Comparison of ENCODE assay signal across 8 cellular contexts in genomic region chrX:123878177-123878576, GRCh38. TPM values are rescaled to one million over a fixed set of nuclear protein-coding genes. Genes with fewer than 3 reads are reported as not detected.
DNase-seq lines count a peak whose midpoint lies in the region; ATAC-seq and TF ChIP-seq lines count a peak whose summit lies in the region.

No MANE protein-coding gene starts in this region.

- H3K4me3 ChIP-seq in HL-60 (replicated peaks; ENCODE audit: insufficient read depth, low read length) (peak overlapping the region; percentile 16), choroid plexus epithelial cell (ENCODE audit: low read depth, low read length) (no peak overlapping the region), uterus (no peak overlapping the region), GM23338 (no peak overlapping the region)

- H3K4me1 Mint-ChIP-seq in GM23338 = no peaks in the 10 kb centered on the region

- H3F3A ChIP-seq in GM23338 (replicated peaks; ENCODE audit: low read depth) = no peaks in the 10 kb centered on the region

- ATAC-seq in GM21447 (IDR thresholded peaks at IDR 0.05; ENCODE audit: unreplicated experiment) = peak; percentile 80
- ATAC-seq in left lobe of liver = no peak
- no peak for ATAC-seq in GM23338

- H3K27ac ChIP-seq in HL-60 (replicated peaks) (peak overlapping the region; percentile 50), uterus (no peak overlapping the region), GM23338 (ENCODE audit: low read depth) (no peak overlapping the region)

- H3K36me3 ChIP-seq in uterus (no peaks in the 10 kb centered on the region), GM23338 (ENCODE audit: insufficient read depth) (no peaks in the 10 kb centered on the region)

- H3K9me3 ChIP-seq in uterus = no peaks in the 10 kb centered on the region

- TF ChIP-seq POLR2A in uterus (IDR thresholded peaks at IDR 0.05) = no peak

- intact Hi-C loops in uterus (cut with DNase I; ENCODE audit: low total_unique reads) = no loop called here

- no peaks in the 10 kb centered on the region for H3K9me2 ChIP-seq in GM23338 (ENCODE audit: insufficient read depth)

- no peaks in the 10 kb centered on the region for H4K20me1 ChIP-seq in GM23338 (replicated peaks; ENCODE audit: insufficient read depth)

- no peak overlapping the region for H3K4me3 Mint-ChIP-seq in GM23338

- DNase-seq in ELR (ENCODE audit: low read depth) (peak; percentile 12), HL-60 (ENCODE audit: low read depth in 1 of 2, low spot score in 1 of 2) (peak in 1 of 2 experiments; percentile 25), choroid plexus epithelial cell (ENCODE audit: low read depth) (peak; percentile 38), NCI-H82 (lab: John Stamatoyannopoulos, UW) (no peak), left lobe of liver (ENCODE audit: low spot score) (no peak), uterus (no peak), GM23338 (ENCODE audit: low spot score) (no peak)

- H3K4me1 ChIP-seq in uterus = no peaks in the 10 kb centered on the region
- H3K4me1 ChIP-seq in GM23338 (ENCODE audit: insufficient read depth) = no peaks in the 10 kb centered on the region

- H3K36me3 Mint-ChIP-seq in GM23338 (ENCODE audit: low read depth) = no peaks in the 10 kb centered on the region

- H3K27me3 ChIP-seq in HL-60 (ENCODE audit: insufficient read depth, poor library complexity, severe bottlenecking) (no peaks in the 10 kb centered on the region), uterus (no peaks in the 10 kb centered on the region), GM23338 (ENCODE audit: insufficient read depth) (no peaks in the 10 kb centered on the region)

- no peaks in the 10 kb centered on the region for H3K9me3 Mint-ChIP-seq in GM23338

- TF ChIP-seq CTCF in HL-60 (IDR thresholded peaks at IDR 0.05; ENCODE audit: insufficient read depth, low read length) (no peak), choroid plexus epithelial cell (conservative IDR thresholded peaks at IDR 0.05; ENCODE audit: low read depth, low read length) (no peak), uterus (IDR thresholded peaks at IDR 0.05) (no peak), GM23338 (conservative IDR thresholded peaks at IDR 0.05; ENCODE audit: low read depth in 2 of 2) (no peak)

- no peak overlapping the region for H3K27ac Mint-ChIP-seq in GM23338

- H3K27me3 Mint-ChIP-seq in GM23338 (ENCODE audit: insufficient read depth, low read depth, poor library complexity) = no peaks in the 10 kb centered on the region

- H2AFZ ChIP-seq in GM23338 = no peak overlapping the region

- no peak overlapping the region for H3K4me2 ChIP-seq in GM23338

- peaks cover 33% of the 10 kb centered on the region for H3K79me2 ChIP-seq in GM23338 (replicated peaks; ENCODE audit: insufficient read depth)

TF ChIP-seq in GM23338, 12 proteins besides CTCF, POLR2A, EP300 and RAD21:
- TF ChIP-seq NANOG (IDR thresholded peaks at IDR 0.05; ENCODE audit: borderline replicate concordance) (no peak), STAT1 (IDR thresholded peaks at IDR 0.05; ENCODE audit: unreplicated experiment) (no peak), ZNF462 (CRISPR knock-in tag; IDR thresholded peaks at IDR 0.05) (no peak), JUNB (IDR thresholded peaks at IDR 0.05; ENCODE audit: unreplicated experiment) (no peak), REST (IDR thresholded peaks at IDR 0.05; ENCODE audit: unreplicated experiment) (no peak)
TF ChIP-seq in GM23338: peak in this region for 0.

RNA-seq across cellular contexts. Expression of gene XIAP, which starts 18.3 kb away (rescaled TPM):
- total RNA-seq in left lobe of liver (26.8 TPM), uterus (10 to 100 TPM in 3 of 4 donors, 1 to 10 TPM in 1; 4.9 to 83.5 (median 56.6) TPM)
- total RNA-seq in GM23338 (2014; rRNA removed; shearing (Covaris generic)) = 25.5 and 34.7 TPM in 2 replicates
- 12.8 and 15.6 TPM in 2 replicates for polyA plus RNA-seq in GM23338 (2016; fragmentation: Nextera tagmentation; extraction: Ambion mirVana)

Comparison
In these comparisons a context has a peak if more than half of its experiments do, and no peak if none do; other contexts are left out.
1. DNase-seq: peak in ELR (single experiment) and choroid plexus epithelial cell (single experiment); none in NCI-H82 (single experiment), left lobe of liver (single experiment), uterus (0 of 2) and GM23338 (single experiment).